ENCODE assay signal across 8 cellular contexts in the genomic region with DNA sequence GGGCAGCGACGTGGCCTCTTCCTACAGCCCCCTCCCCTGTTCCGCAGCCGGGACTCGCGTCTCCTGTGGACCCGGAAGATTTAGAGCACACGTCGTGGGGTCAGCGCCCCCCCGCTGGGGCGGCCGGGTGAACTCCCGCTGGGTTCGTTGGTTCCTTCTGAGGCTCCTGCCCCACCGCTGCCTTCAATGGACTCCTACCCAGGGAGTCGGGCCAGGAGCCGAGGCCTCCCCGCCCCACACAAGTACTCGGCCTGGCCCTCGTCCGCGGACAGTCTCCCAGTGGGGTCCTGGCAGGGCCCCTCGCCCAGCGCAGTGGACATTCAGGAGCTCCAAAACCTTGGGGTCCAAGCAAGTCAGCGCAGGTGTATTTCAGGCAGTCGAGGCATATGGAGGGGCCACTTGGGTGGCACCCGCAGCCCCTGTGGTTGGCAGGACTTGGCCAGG. TPM values are rescaled to one million over a fixed set of nuclear protein-coding genes. Genes with fewer than 3 reads are reported as not detected.
DNase-seq lines count a peak whose midpoint lies in the region; ATAC-seq and TF ChIP-seq lines count a peak whose summit lies in the region.

No MANE protein-coding gene starts in this region.

- no peaks in the 10 kb centered on the region for H3K9me3 ChIP-seq in ascending aorta
- H3K9me3 ChIP-seq in testis: no peaks in the 10 kb centered on the region

- H3K36me3 Mint-ChIP-seq in stimulated activated naive CD8-positive, alpha-beta T cell treated with anti-CD3 and anti-CD28 coated beads, Interleukin-15, Interleukin-2, amounts not matched to agents 100 ng/mL and 50 ng/mL, for 24 hours (ENCODE audit: low read depth): no peaks in the 10 kb centered on the region

- 0 to 6% methylated on average over 1 to 28 of the region's 28 CpGs for WGBS in testis, 2 donors

- TF ChIP-seq CTCF in ascending aorta (IDR thresholded peaks at IDR 0.05): no peak
- no peak for TF ChIP-seq CTCF in testis (IDR thresholded peaks at IDR 0.05)

- H3K4me1 ChIP-seq in ascending aorta (peaks cover 19 to 23% of the 10 kb centered on the region in 2 donors), testis (peaks cover 22% of the 10 kb centered on the region)

- no peak overlapping the region for H3K27ac Mint-ChIP-seq in stimulated activated naive CD8-positive, alpha-beta T cell treated with anti-CD3 and anti-CD28 coated beads, Interleukin-15, Interleukin-2, amounts not matched to agents 100 ng/mL and 50 ng/mL, for 24 hours

- H3K4me3 Mint-ChIP-seq in stimulated activated naive CD8-positive, alpha-beta T cell treated with anti-CD3 and anti-CD28 coated beads, Interleukin-15, Interleukin-2, amounts not matched to agents 100 ng/mL and 50 ng/mL, for 24 hours: peak overlapping the region; percentile 72

- no peak for ATAC-seq in stimulated activated naive CD8-positive, alpha-beta T cell treated with anti-CD3 and anti-CD28 coated beads, Interleukin-15, Interleukin-2, amounts not matched to agents 100 U/mL and 50 U/mL, for 24 hours

- H3K27me3 Mint-ChIP-seq in stimulated activated naive CD8-positive, alpha-beta T cell treated with anti-CD3 and anti-CD28 coated beads, Interleukin-15, Interleukin-2, amounts not matched to agents 100 ng/mL and 50 ng/mL, for 24 hours: peaks cover 37% of the 10 kb centered on the region

- H3K9me3 Mint-ChIP-seq in stimulated activated naive CD8-positive, alpha-beta T cell treated with anti-CD3 and anti-CD28 coated beads, Interleukin-15, Interleukin-2, amounts not matched to agents 100 ng/mL and 50 ng/mL, for 24 hours: no peaks in the 10 kb centered on the region

- H3K27ac ChIP-seq in ascending aorta (no peak overlapping the region), testis (no peak overlapping the region)

- DNase-seq in stimulated activated naive CD8-positive, alpha-beta T cell treated with anti-CD3 and anti-CD28 coated beads, Interleukin-15, Interleukin-2, amounts not matched to agents 100 U/mL and 50 U/mL, for 24 hours: no peak
- DNase-seq in ascending aorta (ENCODE audit: low spot score in 2 of 2): no peak
- DNase-seq in islet precursor cell: peak; percentile 78
- peak; percentile 56 for DNase-seq in testis
- no peak for DNase-seq in ureter (ENCODE audit: low spot score)
- no peak for DNase-seq in NCI-H2029 (lab: John Stamatoyannopoulos, UW)
- DNase-seq in NCI-H187 treated with DMSO at 0.1 percent for 48 hours (lab: John Stamatoyannopoulos, UW): no peak

- H3K36me3 ChIP-seq in ascending aorta (no peaks in the 10 kb centered on the region), testis (ENCODE audit: low read depth, missing control alignments) (no peaks in the 10 kb centered on the region)

- peaks cover 10% of the 10 kb centered on the region for H3K4me1 Mint-ChIP-seq in stimulated activated naive CD8-positive, alpha-beta T cell treated with anti-CD3 and anti-CD28 coated beads, Interleukin-15, Interleukin-2, amounts not matched to agents 100 ng/mL and 50 ng/mL, for 24 hours (ENCODE audit: low read depth)

- no peak for TF ChIP-seq POLR2A in testis (IDR thresholded peaks at IDR 0.05)

- intact Hi-C loops in ascending aorta (cut with DNase I): no loop called here
- intact Hi-C loops in testis (cut with DNase I; ENCODE audit: low total_unique reads): no loop called here

- peaks cover 33% of the 10 kb centered on the region for H3K27me3 ChIP-seq in ascending aorta
- no peaks in the 10 kb centered on the region for H3K27me3 ChIP-seq in testis

- peak overlapping the region; percentile 50 to 65 for H3K4me3 ChIP-seq in ascending aorta
- H3K4me3 ChIP-seq in testis: peak overlapping the region; percentile 44 to 51

RNA-seq across cellular contexts. Expression of gene MMP17, which starts 1.2 kb away (rescaled TPM):
- total RNA-seq in ascending aorta: 16.8 TPM
- 10 to 100 TPM; 16.1 to 23.3 TPM for total RNA-seq in testis
- 13.2 TPM for polyA plus RNA-seq in testis (ENCODE audit: insufficient read depth, low read depth, low replicate concordance)
- 2.0 TPM for total RNA-seq in ureter

Comparison
In these comparisons a context has a peak if more than half of its experiments do, and no peak if none do; other contexts are left out.
1. DNase-seq: peak in islet precursor cell (single experiment) and testis (single experiment); none in stimulated activated naive CD8-positive, alpha-beta T cell treated with anti-CD3 and anti-CD28 coated beads, Interleukin-15, Interleukin-2, amounts not matched to agents 100 U/mL and 50 U/mL, for 24 hours (single experiment), ascending aorta (0 of 2), ureter (single experiment), NCI-H2029 (single experiment) and NCI-H187 treated with DMSO at 0.1 percent for 48 hours (single experiment).